In the genomic region with DNA sequence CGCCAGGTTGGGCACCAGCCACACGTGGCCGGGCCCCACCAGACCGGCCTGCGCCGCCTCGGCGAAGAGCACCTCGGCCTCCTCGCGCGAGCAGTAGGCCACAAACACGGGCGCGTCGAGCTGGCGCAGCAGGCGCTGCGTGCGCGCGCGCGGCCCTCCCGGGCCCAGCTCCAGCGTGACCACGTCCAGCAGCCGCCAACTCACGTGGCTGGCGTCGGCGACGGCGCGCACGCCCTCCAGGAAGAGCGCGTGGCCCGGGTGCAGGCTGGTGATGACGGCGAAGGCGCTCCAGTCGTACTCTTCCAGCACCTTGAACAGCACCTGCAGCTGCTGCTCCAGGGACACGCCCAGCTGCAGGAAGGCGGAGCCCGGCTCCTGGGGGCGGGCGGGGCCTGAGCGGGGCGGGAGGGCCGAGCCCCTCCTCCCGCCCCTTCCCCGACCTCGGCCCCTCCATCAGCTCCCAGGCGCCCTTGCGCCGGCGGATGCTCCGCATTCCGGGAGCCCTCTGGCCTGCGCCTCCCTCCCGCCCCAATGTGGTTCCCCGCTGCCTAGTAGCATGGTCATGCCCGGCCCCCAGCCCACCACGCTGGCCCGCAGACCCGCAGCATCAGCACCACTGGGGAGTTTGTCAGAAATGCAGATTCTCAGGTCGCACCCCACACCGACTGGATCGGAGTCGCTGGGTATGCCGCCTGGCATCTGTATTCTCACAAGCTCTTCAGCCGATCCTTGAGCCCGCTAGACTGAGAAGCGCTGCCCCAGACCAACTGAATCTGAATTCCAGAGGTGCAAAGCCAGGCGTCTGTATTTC, we compare ENCODE assay signal across 8 cellular contexts. TPM values are rescaled to one million over a fixed set of nuclear protein-coding genes. Genes with fewer than 3 reads are reported as not detected.
A peak's percentile ranks its signal among the peaks of the same experiment; 100 is the strongest.
DNase-seq lines count a peak whose midpoint lies in the region; ATAC-seq, FAIRE-seq and TF ChIP-seq lines count a peak whose summit lies in the region.

No MANE protein-coding gene starts in this region.

- POLR2A ChIA-PET in GM10248 (lab: Yijun Ruan, JAX) = interaction anchor here (0.6 kb wide), 1 partner anchor 105 kb away, joined by 11 read pairs; no protein-coding TSS in a partner anchor

- TF ChIP-seq CTCF in GM10248 (IDR thresholded peaks at IDR 0.05; ENCODE audit: control extremely low read depth, extremely low read depth, low read depth, missing control alignments) = no peak
- no peak for TF ChIP-seq CTCF in body of pancreas (IDR thresholded peaks at IDR 0.05)
- no peak for TF ChIP-seq CTCF in vagina (IDR thresholded peaks at IDR 0.05)

- in situ Hi-C loops in ACHN (cut with HindIII; ENCODE audit: low pct_ligation_motif_present, low pct_unique_long_range_greater_than_20kb, low sequenced_read_pairs) = no loop called here

- H3K4me1 ChIP-seq in body of pancreas (peaks cover 10% of the 10 kb centered on the region), neuron (ENCODE audit: insufficient read depth, low read length) (peaks cover 5% of the 10 kb centered on the region), vagina (peaks cover 9% of the 10 kb centered on the region)

- WGBS in body of pancreas, 2 donors = 1 to 12% methylated on average over 21 to 62 of the region's 76 CpGs

- H3K36me3 ChIP-seq in SK-N-MC (ENCODE audit: insufficient read depth, low read length) = no peaks in the 10 kb centered on the region
- no peaks in the 10 kb centered on the region for H3K36me3 ChIP-seq in body of pancreas (replicated peaks in 1 of 2; ENCODE audit: insufficient read depth in 1 of 2, low read depth in 2 of 2)
- no peaks in the 10 kb centered on the region for H3K36me3 ChIP-seq in neuron (ENCODE audit: insufficient read depth, low read length)
- H3K36me3 ChIP-seq in vagina = no peaks in the 10 kb centered on the region

- CTCF ChIA-PET in GM10248 (lab: Yijun Ruan, JAX) = interaction anchor here (1.3 to 5.8 kb wide), 3 partner anchors 12 to 62 kb away, joined by 3 to 45 read pairs (median 4); no protein-coding TSS in a partner anchor

- DNase-seq in GM10248 (ENCODE audit: extremely low spot score) (peak; percentile 85), SK-N-MC (ENCODE audit: low read depth, low spot score) (no peak), body of pancreas (peak in 3 of 4 donors; percentile 22 to 40 (median 40)), HTR-8/SVneo (ENCODE audit: insufficient read length, low spot score) (no peak), ACHN (no peak), vagina (ENCODE audit: extremely low spot score in 2 of 2) (no peak), foreskin melanocyte (no peak)

- H3K9ac ChIP-seq in SK-N-MC (ENCODE audit: insufficient read length) = no peak overlapping the region

- TF ChIP-seq POLR2A in body of pancreas (IDR thresholded peaks at IDR 0.05) (no peak), vagina (IDR thresholded peaks at IDR 0.05) (no peak)

- peak; percentile 58 for ATAC-seq in body of pancreas

- intact Hi-C loops in body of pancreas (cut with DNase I) = no loop called here
- intact Hi-C loops in vagina (cut with DNase I) = no loop called here

- H2AFZ ChIP-seq in neuron (ENCODE audit: low read depth, low read length) = no peak overlapping the region

- H3K27ac ChIP-seq in SK-N-MC (no peak overlapping the region), body of pancreas (no peak overlapping the region), vagina (no peak overlapping the region)

- FAIRE-seq in HTR-8/SVneo (lab: Jason Lieb, UNC) = no peak

- H3K27me3 ChIP-seq in body of pancreas = peaks cover 0 to 26% of the 10 kb centered on the region in 2 donors
- H3K27me3 ChIP-seq in neuron (ENCODE audit: insufficient read depth, low read length) = peaks cover 65% of the 10 kb centered on the region
- H3K27me3 ChIP-seq in vagina = peaks cover 13% of the 10 kb centered on the region

- peak overlapping the region; percentile 72 for H3K4me3 ChIP-seq in SK-N-MC
- H3K4me3 ChIP-seq in body of pancreas = no peak overlapping the region
- H3K4me3 ChIP-seq in neuron (ENCODE audit: low read length) = peak overlapping the region; percentile 36
- peak overlapping the region in 1 of 2 donors; percentile 3 for H3K4me3 ChIP-seq in vagina

- H3K9me3 ChIP-seq in SK-N-MC (ENCODE audit: low read depth, low read length) (no peaks in the 10 kb centered on the region), body of pancreas (no peaks in the 10 kb centered on the region), neuron (ENCODE audit: low read length) (peaks cover 2% of the 10 kb centered on the region), vagina (no peaks in the 10 kb centered on the region)

RNA-seq across cellular contexts. Expression of gene GRIN2C, which starts 7.2 kb away (rescaled TPM):
- total RNA-seq in body of pancreas (not detected), vagina (not detected)

RNA-seq across cellular contexts. Expression of gene FDXR, which starts 20.4 kb away (rescaled TPM):
- total RNA-seq in body of pancreas = 10 to 100 TPM; 14.3 to 25.7 TPM
- 16.0 TPM for total RNA-seq in vagina

RNA-seq across cellular contexts. Expression of gene FADS6, which starts 41.0 kb away (rescaled TPM):
- total RNA-seq in body of pancreas (not detected), vagina (1.5 TPM)

Comparison
In these comparisons a context has a peak if more than half of its experiments do, and no peak if none do; other contexts are left out.
1. DNase-seq: peak in GM10248 (single experiment) and body of pancreas (3 of 4); none in SK-N-MC (single experiment), HTR-8/SVneo (single experiment), ACHN (single experiment), vagina (0 of 2) and foreskin melanocyte (single experiment).
2. H3K4me3 ChIP-seq: peak in SK-N-MC (single experiment) and neuron (single experiment); none in body of pancreas (0 of 2).